ENCODE assay signal across 29 cellular contexts in the genomic region with DNA sequence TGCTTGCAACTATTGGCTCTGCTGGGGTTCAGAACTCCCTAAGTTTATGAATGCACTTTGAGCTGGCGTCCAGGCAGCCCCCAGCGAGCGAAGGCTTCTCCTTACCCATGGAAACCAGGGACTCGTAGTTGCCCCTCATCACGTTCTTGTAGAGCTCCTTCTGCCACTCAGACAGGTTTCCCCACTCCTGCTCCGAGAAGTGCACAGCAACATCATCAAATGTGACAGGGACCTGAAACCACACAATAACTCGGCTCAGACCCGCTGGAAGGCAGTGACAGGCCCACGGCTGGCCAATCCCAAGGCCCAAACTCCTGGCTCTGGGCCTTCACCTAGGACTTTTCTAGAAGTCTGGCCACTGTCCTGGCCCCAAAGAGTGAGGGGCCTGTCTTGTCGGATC.
"Had no signal": no experiment of that assay in that cellular context is flagged by ENCODE, and none has a peak within 500 bp of the region (broad histone marks: within the 10 kb centered on the region; RNA-seq: fewer than 3 reads in every experiment).

No MANE protein-coding gene starts in this region.

- H3K4me3 ChIP-seq: Peyer's patch, SJCRH30, SK-N-MC had no signal

- H3K27ac Mint-ChIP-seq: activated naive CD8-positive, alpha-beta T cell treated with anti-CD3 and anti-CD28 coated beads for 36 hours had no signal

- H3K27me3 Mint-ChIP-seq: activated naive CD8-positive, alpha-beta T cell treated with anti-CD3 and anti-CD28 coated beads for 36 hours; central memory CD8-positive, alpha-beta T cell had no signal

- H3K9me3 Mint-ChIP-seq: activated naive CD8-positive, alpha-beta T cell treated with anti-CD3 and anti-CD28 coated beads for 36 hours; central memory CD8-positive, alpha-beta T cell had no signal

- ATAC-seq: PC-3 had no signal

- DNase-seq: activated CD4-positive, alpha-beta T cell treated with anti-CD3 and anti-CD28 coated beads for 1 hour; activated CD4-positive, alpha-beta T cell treated with anti-CD3 and anti-CD28 coated beads for 48 hours; activated CD4-positive, CD25-positive, alpha-beta regulatory T cell; activated effector memory CD4-positive, alpha-beta T cell treated with anti-CD3 and anti-CD28 coated beads, Interleukin-2, amount 50 U/mL, for 16 hours; activated naive CD4-positive, alpha-beta T cell; activated naive CD4-positive, alpha-beta T cell treated with anti-CD3 and anti-CD28 coated beads, Interleukin-2, amount 50 U/mL, for 16 hours; activated naive CD8-positive, alpha-beta T cell treated with anti-CD3 and anti-CD28 coated beads for 36 hours; amniotic stem cell; aorta; brain microvascular endothelial cell; MM.1S; MV-4-11; NCI-H1092; NCI-H1436 treated with DMSO at 0.1 percent for 48 hours; NCI-H1694 treated with DMSO at 0.1 percent for 48 hours; NCI-H2029; NCI-H345; NCI-H510A; NCI-H526; NCI-H748 treated with DMSO at 0.1 percent for 48 hours; NK-92 treated with Interleukin-12 subunit alpha and Interleukin-12 subunit beta, amount 100 ng/mL, for 24 hours; PC-3; Peyer's patch; Right ventricle myocardium superior; SJCRH30; T1000; WERI-Rb-1 had no signal

- H3K4me3 Mint-ChIP-seq: activated naive CD8-positive, alpha-beta T cell treated with anti-CD3 and anti-CD28 coated beads for 36 hours; central memory CD8-positive, alpha-beta T cell had no signal
